ENCODE assay signal across 8 cellular contexts in the genomic region with DNA sequence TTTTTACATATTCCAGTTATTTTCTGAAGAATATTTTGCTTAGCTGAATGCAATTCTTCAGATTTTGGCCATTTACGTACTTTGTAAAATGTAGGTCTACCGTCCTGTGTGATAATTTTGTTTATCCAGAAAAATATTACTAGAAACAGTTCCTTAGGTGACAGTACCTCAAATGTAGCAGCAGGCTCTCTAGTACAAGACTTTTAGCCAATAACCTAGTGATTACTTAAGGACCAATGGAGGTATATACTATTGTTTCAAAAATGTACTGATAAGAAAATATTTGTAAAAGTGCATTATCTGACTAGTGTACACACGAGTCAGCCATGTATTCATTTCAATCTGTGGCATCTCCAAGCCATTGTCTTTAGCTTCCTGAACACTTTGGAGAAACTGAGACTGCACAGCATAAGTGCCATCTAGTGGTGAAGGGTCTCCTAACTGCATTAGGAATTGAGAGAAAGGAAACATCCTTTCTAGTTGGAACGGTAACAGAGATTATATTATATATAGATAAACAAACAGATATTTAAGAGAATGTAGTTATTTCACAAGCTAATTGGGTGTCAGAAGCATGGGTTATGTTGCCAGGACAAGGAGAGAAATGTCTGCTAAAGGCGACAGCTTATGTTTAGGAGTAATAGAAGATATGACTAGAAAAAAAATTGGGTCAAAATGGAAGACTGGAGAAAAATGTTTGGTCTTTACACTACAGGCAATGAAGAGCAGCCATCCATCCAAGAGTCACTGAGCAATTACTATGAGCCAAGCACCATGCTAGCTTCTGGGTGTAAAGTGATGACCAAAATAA. TPM values are rescaled to one million over a fixed set of nuclear protein-coding genes. Genes with fewer than 3 reads are reported as not detected.
DNase-seq lines count a peak whose midpoint lies in the region; ATAC-seq, FAIRE-seq and TF ChIP-seq lines count a peak whose summit lies in the region.

No MANE protein-coding gene starts in this region.

- H3K4me3 ChIP-seq in AG04450 (ENCODE audit: low read depth, low read length): peak overlapping the region; percentile 11; the same call in 1 of the 2 replicates
- no peak overlapping the region for H3K4me3 ChIP-seq in endothelial cell of umbilical vein (replicated peaks in 1 of 3; ENCODE audit: insufficient read depth in 1 of 3, low read depth in 1 of 3, low read length in 3 of 3)

- TF ChIP-seq POLR2A in endothelial cell of umbilical vein (IDR thresholded peaks at IDR 0.05; ENCODE audit: low read depth, low read length): no peak

- H3K36me3 Mint-ChIP-seq in activated B cell treated with CpG ODN at 0.5 μM for 24 hours (ENCODE audit: low read depth) (no peaks in the 10 kb centered on the region), naive B cell (no peaks in the 10 kb centered on the region)

- DNase-seq in AG04450 (ENCODE audit: low read depth, low spot score) (no peak), NCI-H2029 (lab: John Stamatoyannopoulos, UW) (peak; percentile 29), activated B cell treated with CpG ODN at 0.5 μM for 24 hours (no peak), endothelial cell of umbilical vein (ENCODE audit: low read depth, low spot score) (peak; percentile 86), naive B cell (peak; percentile 53), DMS79 (lab: John Stamatoyannopoulos, UW) (no peak)

- H3K4me1 ChIP-seq in endothelial cell of umbilical vein (ENCODE audit: control insufficient read depth, extremely low read depth, insufficient read depth, low read length): peaks cover 17% of the 10 kb centered on the region

- no peaks in the 10 kb centered on the region for H3K9me1 ChIP-seq in endothelial cell of umbilical vein (replicated peaks; ENCODE audit: control insufficient read depth, extremely low read depth, insufficient read depth, low read length)

- H3K4me3 Mint-ChIP-seq in activated B cell treated with CpG ODN at 0.5 μM for 24 hours: peak overlapping the region; percentile 57
- H3K4me3 Mint-ChIP-seq in naive B cell: peak overlapping the region in 7 of 8 donors; percentile 6 to 70 (median 64)

- dilution Hi-C loops in endothelial cell of umbilical vein (cut with MboI; ENCODE audit: extremely low pct_ligation_motif_present, low sequenced_read_pairs): no loop called here

- H3K36me3 ChIP-seq in endothelial cell of umbilical vein (ENCODE audit: control insufficient read depth in 2 of 2, extremely low read depth in 1 of 2, insufficient read depth in 2 of 2, low read length in 2 of 2): no peaks in the 10 kb centered on the region

- peak overlapping the region; percentile 48 for H2AFZ ChIP-seq in endothelial cell of umbilical vein (ENCODE audit: low read depth, low read length)

- TF ChIP-seq CTCF in AG04450 (IDR thresholded peaks at IDR 0.05; ENCODE audit: low read depth, low read length) (peak; percentile 90), GM12873 (IDR thresholded peaks at IDR 0.05; ENCODE audit: insufficient read depth, low read depth, low read length, missing control alignments) (peak; percentile 78), activated B cell treated with CpG ODN at 0.5 μM for 24 hours (IDR thresholded peaks at IDR 0.05) (peak; percentile 74), endothelial cell of umbilical vein (IDR thresholded peaks at IDR 0.05; ENCODE audit: extremely low read depth in 1 of 2, insufficient read depth in 1 of 2, low read depth in 1 of 2, low read length in 2 of 2) (peak; percentile 63 to 71)

- H4K20me1 ChIP-seq in endothelial cell of umbilical vein (replicated peaks; ENCODE audit: control insufficient read depth, extremely low read depth, insufficient read depth, low read length): no peaks in the 10 kb centered on the region

- CTCF ChIA-PET in AG04450 (lab: Charles Lee): interaction anchor here (0.6 to 6.6 kb wide), 37 partner anchors 8 to 913 kb away, joined by 3 to 68 read pairs (median 5); a partner anchor contains a TSS
- CTCF ChIA-PET in activated B cell treated with CpG ODN at 0.5 μM for 24 hours (lab: Charles Lee): interaction anchor here (0.7 to 8.8 kb wide), 39 partner anchors 8 to 494 kb away, joined by 3 to 166 read pairs (median 4); a partner anchor contains a TSS
- CTCF ChIA-PET in endothelial cell of umbilical vein (lab: Charles Lee): interaction anchor here (0.6 to 9.0 kb wide), 43 partner anchors 10 to 1430 kb away, joined by 3 to 468 read pairs (median 4); no protein-coding TSS in a partner anchor

- H3K27me3 Mint-ChIP-seq in activated B cell treated with CpG ODN at 0.5 μM for 24 hours (no peaks in the 10 kb centered on the region), naive B cell (no peaks in the 10 kb centered on the region)

- no peak overlapping the region for H3K4me2 ChIP-seq in endothelial cell of umbilical vein (ENCODE audit: insufficient read depth, low read length)

- peak; percentile 59 for ATAC-seq in HG02759 (IDR thresholded peaks at IDR 0.05; ENCODE audit: unreplicated experiment)
- peak; percentile 64 for ATAC-seq in activated B cell treated with CpG ODN at 0.5 μM for 24 hours (ENCODE audit: low read depth)
- peak; percentile 52 to 65 for ATAC-seq in naive B cell (ENCODE audit: low read depth in 2 of 2)

- H3K27ac Mint-ChIP-seq in activated B cell treated with CpG ODN at 0.5 μM for 24 hours: peak overlapping the region; percentile 72
- H3K27ac Mint-ChIP-seq in naive B cell: peak overlapping the region; percentile 18 to 95 (median 74)

- FAIRE-seq in endothelial cell of umbilical vein (lab: Jason Lieb, UNC): no peak

- H3K79me2 ChIP-seq in endothelial cell of umbilical vein (ENCODE audit: control insufficient read depth, insufficient read depth, low read length): no peaks in the 10 kb centered on the region

- H3K27ac ChIP-seq in AG04450 (ENCODE audit: low read depth, low read length) (peak overlapping the region; percentile 32), endothelial cell of umbilical vein (ENCODE audit: insufficient read depth, low read depth, low read length) (no peak overlapping the region)

- no peaks in the 10 kb centered on the region for H3K9me3 Mint-ChIP-seq in activated B cell treated with CpG ODN at 0.5 μM for 24 hours
- H3K9me3 Mint-ChIP-seq in naive B cell: peaks cover 0 to 1% (median 0%) of the 10 kb centered on the region in 7 donors

- H3K27me3 ChIP-seq in AG04450 (ENCODE audit: control insufficient read depth, insufficient read depth, low read length) (no peaks in the 10 kb centered on the region), endothelial cell of umbilical vein (ENCODE audit: control insufficient read depth in 2 of 2, insufficient read depth in 2 of 2, low read length in 2 of 2) (no peaks in the 10 kb centered on the region)

- H3K9me3 ChIP-seq in AG04450 (ENCODE audit: control insufficient read depth, insufficient read depth, low read length) (peaks cover 4% of the 10 kb centered on the region), endothelial cell of umbilical vein (replicated peaks; ENCODE audit: control insufficient read depth, insufficient read depth, low read length) (no peaks in the 10 kb centered on the region)

- BruUV-seq in endothelial cell of umbilical vein (replicated peaks; lab: Mats Ljungman, UMichigan): no TSS peak

- H3K4me1 Mint-ChIP-seq in activated B cell treated with CpG ODN at 0.5 μM for 24 hours (peaks cover 45% of the 10 kb centered on the region), naive B cell (peaks cover 20 to 53% (median 29%) of the 10 kb centered on the region in 3 donors)

- intact Hi-C loops in activated B cell treated with CpG ODN at 0.5 μM for 24 hours (cut with micrococcal nuclease): loop anchor here (1.0 to 5.0 kb wide), 13 partner anchors 78 to 1428 kb away; no protein-coding TSS in a partner anchor
- intact Hi-C loops in endothelial cell of umbilical vein (cut with micrococcal nuclease): loop anchor here (1.0 to 2.0 kb wide), 7 partner anchors 163 to 1429 kb away; no protein-coding TSS in a partner anchor

- POLR2A ChIA-PET in AG04450 (lab: Yijun Ruan, JAX) (interaction anchor here (0.7 to 2.1 kb wide), 10 partner anchors 14 to 206 kb away, joined by 3 to 8 read pairs (median 4); no protein-coding TSS in a partner anchor), activated B cell treated with CpG ODN at 0.5 μM for 24 hours (lab: Charles Lee) (interaction anchor here (0.5 to 3.5 kb wide), 20 partner anchors 89 to 494 kb away, joined by 3 to 87 read pairs (median 8); a partner anchor contains a TSS), endothelial cell of umbilical vein (lab: Charles Lee) (interaction anchor here (0.6 to 1.2 kb wide), 4 partner anchors 14 to 206 kb away, joined by 3 to 5 read pairs (median 4); no protein-coding TSS in a partner anchor)

- H3K9ac ChIP-seq in endothelial cell of umbilical vein (replicated peaks; ENCODE audit: extremely low read depth, insufficient read depth, low read length): peak overlapping the region; percentile 9

TF ChIP-seq in endothelial cell of umbilical vein, 7 proteins besides CTCF, POLR2A, EP300 and RAD21:
- TF ChIP-seq JUN (IDR thresholded peaks at IDR 0.05; ENCODE audit: borderline replicate concordance, insufficient read depth, insufficient read length, low read depth) (no peak), GATA2 (IDR thresholded peaks at IDR 0.05; ENCODE audit: insufficient read depth, insufficient read length, low read depth, low read length) (peak; percentile 60)

RNA-seq across cellular contexts. Expression of a gene that starts 23.7 kb away (rescaled TPM):
- polyA plus RNA-seq in AG04450 (2011; rRNA removed) (1.0 and 1.4 TPM in 2 replicates), endothelial cell of umbilical vein (0.48 and 0.65 TPM in 2 replicates), naive B cell (ENCODE audit: low read depth in 6 of 6) (under 1 TPM; 0.04 to 0.73 (median 0.17) TPM)
- polyA minus RNA-seq in AG04450 (2011; rRNA and poly(A)+ RNA removed): 1.1 and 1.4 TPM in 2 replicates
- total RNA-seq in activated B cell treated with CpG ODN at 0.5 μM for 24 hours (0.09 and 0.17 TPM in 2 replicates), endothelial cell of umbilical vein (4.8 and 5.5 TPM in 2 replicates)
- 0.78 and 0.83 TPM in 2 replicates for polyA plus RNA-seq in endothelial cell of umbilical vein (2011; cell fraction: cytosol; rRNA removed)
- 1.6 and 2.5 TPM in 2 replicates for polyA plus RNA-seq in endothelial cell of umbilical vein (2011; cell fraction: nucleus; rRNA removed)
- polyA plus RNA-seq in endothelial cell of umbilical vein (2012): 0.27 and 0.67 TPM in 2 replicates
- 1.2 and 1.5 TPM in 2 replicates for polyA minus RNA-seq in endothelial cell of umbilical vein
- 1.1 TPM for polyA minus RNA-seq in endothelial cell of umbilical vein (2011; cell fraction: cytosol; rRNA and poly(A)+ RNA removed)
- 2.7 and 5.2 TPM in 2 replicates for polyA minus RNA-seq in endothelial cell of umbilical vein (2011; cell fraction: nucleus; rRNA and poly(A)+ RNA removed)

Comparison
In these comparisons a context has a peak if more than half of its experiments do, and no peak if none do; other contexts are left out.
1. DNase-seq: peak in NCI-H2029 (single experiment), endothelial cell of umbilical vein (single experiment) and naive B cell (single experiment); none in AG04450 (single experiment), activated B cell treated with CpG ODN at 0.5 μM for 24 hours (single experiment) and DMS79 (single experiment).
2. Peak in every context shown above with its lines, with median percentiles within 50 percentile points of each other: CTCF ChIP-seq and ATAC-seq.